ENCODE assay signal across 8 cellular contexts in the genomic region with DNA sequence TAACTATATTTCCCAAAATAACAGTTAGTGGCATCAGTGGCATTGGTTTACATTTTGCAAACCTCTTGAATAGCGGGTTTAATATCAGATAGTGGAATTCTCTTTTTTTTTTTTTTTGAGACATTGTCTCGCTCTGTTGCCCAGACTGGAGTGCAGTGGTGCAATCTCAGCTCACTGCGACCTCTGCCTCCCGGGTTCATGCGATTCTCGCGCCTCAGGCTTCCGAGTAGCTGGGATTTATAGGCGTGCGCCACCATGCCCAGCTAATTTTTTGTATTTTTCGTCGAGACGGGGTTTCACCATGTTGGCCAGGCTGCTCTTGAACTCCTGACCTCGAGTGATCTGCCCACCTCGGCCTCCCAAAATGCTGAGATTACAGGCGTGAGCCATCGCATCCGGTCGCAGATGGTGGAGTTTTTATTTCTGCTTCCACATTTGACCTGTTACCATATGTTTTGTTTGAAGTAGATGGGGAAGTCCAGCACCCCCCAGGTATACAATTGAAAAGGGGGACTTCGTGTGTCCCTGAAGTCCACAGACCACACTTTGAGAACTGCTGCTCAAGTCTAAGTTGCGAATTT. TPM values are rescaled to one million over a fixed set of nuclear protein-coding genes. Genes with fewer than 3 reads are reported as not detected.
DNase-seq lines count a peak whose midpoint lies in the region; ATAC-seq and TF ChIP-seq lines count a peak whose summit lies in the region.

No MANE protein-coding gene starts in this region.

- H3K9me2 ChIP-seq in OCI-LY7 (ENCODE audit: insufficient read depth, low read length): no peaks in the 10 kb centered on the region

- BruUV-seq in OCI-LY7 (replicated peaks; lab: Mats Ljungman, UMichigan): no TSS peak

- WGBS in psoas muscle, 3 donors: 77 to 82% (median 79%) methylated on average over 21 of the region's 21 CpGs

- no peaks in the 10 kb centered on the region for H3K79me2 ChIP-seq in OCI-LY7 (ENCODE audit: insufficient read depth, low read depth, low read length)

- H3K9me3 ChIP-seq in OCI-LY7 (ENCODE audit: low read length) (no peaks in the 10 kb centered on the region), psoas muscle (no peaks in the 10 kb centered on the region)

- CTCF ChIA-PET in OCI-LY7 (lab: Charles Lee; ENCODE audit: unreplicated experiment): no interaction called here

- H3K27ac ChIP-seq in OCI-LY7 (ENCODE audit: low read depth, low read length, poor library complexity, severe bottlenecking): no peak overlapping the region
- H3K27ac ChIP-seq in psoas muscle: peak overlapping the region; percentile 17

- no peak for DNase-seq in AG10803 (ENCODE audit: low read depth)
- DNase-seq in OCI-LY7 (ENCODE audit: low spot score): no peak
- DNase-seq in fibroblast of villous mesenchyme (ENCODE audit: low read depth): peak; percentile 65
- DNase-seq in psoas muscle: no peak
- no peak for DNase-seq in NCI-H748 treated with DMSO at 0.1 percent for 48 hours (lab: John Stamatoyannopoulos, UW)
- no peak for DNase-seq in D341Med (ENCODE audit: low spot score)

- no peak for TF ChIP-seq CTCF in AG10803 (conservative IDR thresholded peaks at IDR 0.05; ENCODE audit: low read length)
- no peak for TF ChIP-seq CTCF in OCI-LY7 (conservative IDR thresholded peaks at IDR 0.05; ENCODE audit: low read length)
- TF ChIP-seq CTCF in fibroblast of villous mesenchyme (IDR thresholded peaks at IDR 0.05; ENCODE audit: insufficient read depth, low read depth, low read length): no peak
- TF ChIP-seq CTCF in psoas muscle (IDR thresholded peaks at IDR 0.05): no peak

- ATAC-seq in psoas muscle: peak in 1 of 4 donors; percentile 2
- no peak for ATAC-seq in GM19467 (IDR thresholded peaks at IDR 0.05; ENCODE audit: unreplicated experiment)
- no peak for ATAC-seq in HG03439 (IDR thresholded peaks at IDR 0.05; ENCODE audit: unreplicated experiment)

- intact Hi-C loops in OCI-LY7 (cut with micrococcal nuclease; ENCODE audit: unreplicated experiment): loop anchor here (2.0 to 5.0 kb wide), 3 partner anchors 189 to 536 kb away; no protein-coding TSS in a partner anchor
- intact Hi-C loops in psoas muscle (cut with DNase I): loop anchor here (2.0 to 10.0 kb wide), 5 partner anchors 119 to 534 kb away; a partner anchor contains a TSS

- H3K4me1 ChIP-seq in OCI-LY7 (ENCODE audit: insufficient read depth, low read length, poor library complexity, severe bottlenecking): no peaks in the 10 kb centered on the region
- peaks cover 14% of the 10 kb centered on the region for H3K4me1 ChIP-seq in psoas muscle

- POLR2A ChIA-PET in OCI-LY7 (lab: Charles Lee): no interaction called here

- no peak overlapping the region for H3K4me2 ChIP-seq in OCI-LY7 (ENCODE audit: low read length)

- peaks cover 0 to 14% (median 0%) of the 10 kb centered on the region in 3 donors for H3K27me3 ChIP-seq in psoas muscle (ENCODE audit: insufficient read depth in 3 of 3, low read length in 2 of 3)

- H3K36me3 ChIP-seq in OCI-LY7 (ENCODE audit: insufficient read depth, low read length) (no peaks in the 10 kb centered on the region), psoas muscle (ENCODE audit: insufficient read depth in 1 of 2, low read depth in 1 of 2) (no peaks in the 10 kb centered on the region)

- H2AFZ ChIP-seq in OCI-LY7 (ENCODE audit: low read length): peak overlapping the region; percentile 72; the same call in 1 of the 2 replicates

- H3K4me3 ChIP-seq in AG10803 (ENCODE audit: low read length): peak overlapping the region; percentile 24
- no peak overlapping the region for H3K4me3 ChIP-seq in OCI-LY7 (ENCODE audit: low read depth, low read length, poor library complexity, severe bottlenecking)
- peak overlapping the region; percentile 40 for H3K4me3 ChIP-seq in fibroblast of villous mesenchyme (ENCODE audit: low read depth, low read length)
- H3K4me3 ChIP-seq in psoas muscle: no peak overlapping the region

- no peaks in the 10 kb centered on the region for H4K20me1 ChIP-seq in OCI-LY7 (ENCODE audit: insufficient read depth, low read length)

RNA-seq across cellular contexts. Expression of a gene that starts 40.5 kb away (rescaled TPM):
- 20.6 and 22.9 TPM in 2 replicates for total RNA-seq in OCI-LY7 (2014; rRNA removed; shearing (Covaris generic))
- 23.4 and 26.9 TPM in 2 replicates for total RNA-seq in OCI-LY7 (2022)
- total RNA-seq in fibroblast of villous mesenchyme: 20.3 and 29.8 TPM in 2 replicates
- total RNA-seq in psoas muscle: 10 to 100 TPM; 12.2 to 67.2 (median 31.1) TPM
- 1 to 10 TPM; 3.9 to 6.3 (median 5.4) TPM for polyA plus RNA-seq in psoas muscle

Comparison
In these comparisons a context has a peak if more than half of its experiments do, and no peak if none do; other contexts are left out.
1. H3K4me3 ChIP-seq: peak in AG10803 (single experiment) and fibroblast of villous mesenchyme (single experiment); none in OCI-LY7 (single experiment) and psoas muscle (single experiment).